In the genomic region with DNA sequence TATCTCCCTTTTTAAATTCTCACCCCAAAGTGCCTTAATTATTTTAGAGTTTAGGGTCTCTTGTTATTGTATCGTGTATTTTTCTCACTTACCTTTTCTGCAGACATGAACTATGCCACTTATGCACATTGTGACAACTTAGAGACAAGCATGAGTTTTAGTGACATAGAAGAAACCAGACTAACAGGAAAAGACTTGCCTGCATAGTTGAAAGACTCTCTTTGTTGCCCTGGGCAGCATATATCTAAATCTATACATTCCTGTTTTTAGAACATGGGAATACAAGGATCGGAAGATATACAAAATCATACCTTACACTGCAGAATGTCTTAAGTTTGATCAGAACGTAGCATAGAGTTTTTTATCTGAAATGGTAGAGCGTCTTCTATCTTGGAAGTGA, we compare ENCODE assay signal across 25 cellular contexts.
"Had no signal": no experiment of that assay in that cellular context is flagged by ENCODE, and none has a peak within 500 bp of the region (broad histone marks: within the 10 kb centered on the region; RNA-seq: fewer than 3 reads in every experiment).

No MANE protein-coding gene starts in this region.

- H3K27ac ChIP-seq: colonic mucosa, coronary artery, dorsolateral prefrontal cortex, epithelial cell of prostate, esophagus muscularis mucosa, esophagus squamous epithelium, foreskin keratinocyte, gastrocnemius medialis, gastroesophageal sphincter, heart left ventricle, heart right ventricle had no signal

- H3K27me3 ChIP-seq: colonic mucosa, dorsolateral prefrontal cortex, esophagus muscularis mucosa, esophagus squamous epithelium, foreskin keratinocyte, gastrocnemius medialis, gastroesophageal sphincter, heart left ventricle, heart right ventricle had no signal

- H3K4me3 Mint-ChIP-seq: dendritic cell treated with granulocyte-macrophage colony-stimulating factor and Interleukin-4, amounts not matched to agents 40 ng/mL and 50 ng/mL, for 4 days; effector memory CD8-positive, alpha-beta T cell; endodermal cell had no signal

- H3K9me3 Mint-ChIP-seq: endodermal cell had no signal

- H3K36me3 ChIP-seq: colonic mucosa, esophagus muscularis mucosa, esophagus squamous epithelium, gastrocnemius medialis, gastroesophageal sphincter, heart left ventricle, heart right ventricle had no signal

- H3K9me3 ChIP-seq: colonic mucosa, esophagus squamous epithelium, gastrocnemius medialis, gastroesophageal sphincter had no signal

- H3K27ac Mint-ChIP-seq: dendritic cell treated with granulocyte-macrophage colony-stimulating factor and Interleukin-4, amounts not matched to agents 40 ng/mL and 50 ng/mL, for 4 days; effector memory CD8-positive, alpha-beta T cell; endodermal cell had no signal

- H3K4me1 ChIP-seq: colonic mucosa, esophagus muscularis mucosa, esophagus squamous epithelium, gastrocnemius medialis, gastroesophageal sphincter, heart left ventricle had no signal

- DNase-seq: colonic mucosa; cortex of kidney; dermis blood vessel endothelial cell; dorsolateral prefrontal cortex; effector CD4-positive, alpha-beta T cell; effector CD8-positive, alpha-beta T cell; effector memory CD4-positive, alpha-beta T cell; effector memory CD8-positive, alpha-beta T cell; endodermal cell; erythroblast; esophagus squamous epithelium; foreskin fibroblast; foreskin melanocyte; gastrocnemius medialis; glutamatergic neuron; head of caudate nucleus; heart left ventricle; heart right ventricle had no signal

- H3K27me3 Mint-ChIP-seq: dendritic cell treated with granulocyte-macrophage colony-stimulating factor and Interleukin-4, amounts not matched to agents 40 ng/mL and 50 ng/mL, for 4 days; effector memory CD8-positive, alpha-beta T cell had no signal

- ATAC-seq: effector memory CD8-positive, alpha-beta T cell; esophagus mucosa; foreskin keratinocyte; gastrocnemius medialis; gastroesophageal sphincter; heart left ventricle; heart right ventricle had no signal

- H3K4me3 ChIP-seq: colonic mucosa, coronary artery, dorsolateral prefrontal cortex, esophagus muscularis mucosa, esophagus squamous epithelium, gastrocnemius medialis, gastroesophageal sphincter, heart left ventricle, heart right ventricle had no signal
